ENCODE assay signal across 8 cellular contexts in genomic region chr6:12119085-12119588, GRCh38.
A peak's percentile ranks its signal among the peaks of the same experiment; 100 is the strongest.
DNase-seq lines count a peak whose midpoint lies in the region; ATAC-seq and TF ChIP-seq lines count a peak whose summit lies in the region.

No MANE protein-coding gene starts in this region.

- TF ChIP-seq POLR2A in body of pancreas (IDR thresholded peaks at IDR 0.05): no peak

- peaks cover 2 to 20% (median 9%) of the 10 kb centered on the region in 8 donors for H3K9me3 Mint-ChIP-seq in CD4-positive, alpha-beta memory T cell

- no peaks in the 10 kb centered on the region for H3K9me3 ChIP-seq in CD4-positive, alpha-beta memory T cell (ENCODE audit: control insufficient read depth in 1 of 2, low read length in 2 of 2)
- H3K9me3 ChIP-seq in body of pancreas (no peaks in the 10 kb centered on the region), upper lobe of right lung (no peaks in the 10 kb centered on the region)

- H3K4me1 ChIP-seq in CD4-positive, alpha-beta memory T cell (ENCODE audit: insufficient read depth, low read length): peaks cover 41% of the 10 kb centered on the region
- H3K4me1 ChIP-seq in body of pancreas (peaks cover 10% of the 10 kb centered on the region), foreskin keratinocyte (no peaks in the 10 kb centered on the region), upper lobe of right lung (no peaks in the 10 kb centered on the region)

- H3K27me3 ChIP-seq in CD4-positive, alpha-beta memory T cell (ENCODE audit: insufficient read depth, low read length): no peaks in the 10 kb centered on the region
- H3K27me3 ChIP-seq in body of pancreas (no peaks in the 10 kb centered on the region), foreskin keratinocyte (no peaks in the 10 kb centered on the region), upper lobe of right lung (no peaks in the 10 kb centered on the region)

- CTCF ChIA-PET in CD4-positive, alpha-beta memory T cell (lab: Charles Lee; ENCODE audit: partially characterized antibody): no interaction called here

- no peak overlapping the region for H3K4me3 ChIP-seq in CD4-positive, alpha-beta memory T cell (ENCODE audit: low read length in 2 of 2)
- H3K4me3 ChIP-seq in body of pancreas (no peak overlapping the region), upper lobe of right lung (no peak overlapping the region)

- H3K36me3 Mint-ChIP-seq in CD4-positive, alpha-beta memory T cell: peaks cover 49 to 65% of the 10 kb centered on the region in 2 donors

- WGBS in body of pancreas, 2 donors: 12 to 16% methylated on average over 2 of the region's 2 CpGs

- peaks cover 33 to 63% (median 49%) of the 10 kb centered on the region in 4 donors for H3K4me1 Mint-ChIP-seq in CD4-positive, alpha-beta memory T cell

- H3K27ac Mint-ChIP-seq in CD4-positive, alpha-beta memory T cell: peak overlapping the region; percentile 67 to 93 (median 79)

- DNase-seq in CD4-positive, alpha-beta memory T cell: peak; percentile 67 to 92 (median 76)
- DNase-seq in body of pancreas: peak in 2 of 4 donors; percentile 26 to 30
- DNase-seq in foreskin keratinocyte: no peak
- no peak for DNase-seq in nucleus accumbens (lab: John Stamatoyannopoulos, UW)
- DNase-seq in upper lobe of right lung: no peak
- DNase-seq in HuH-7.5 (ENCODE audit: low spot score): no peak

- TF ChIP-seq CTCF in body of pancreas (IDR thresholded peaks at IDR 0.05) (no peak), foreskin keratinocyte (conservative IDR thresholded peaks at IDR 0.05) (no peak), upper lobe of right lung (IDR thresholded peaks at IDR 0.05) (no peak)

- H3K4me3 Mint-ChIP-seq in CD4-positive, alpha-beta memory T cell: peak overlapping the region in 7 of 8 donors; percentile 26 to 64 (median 40)

- H3K27me3 Mint-ChIP-seq in CD4-positive, alpha-beta memory T cell: no peaks in the 10 kb centered on the region

- intact Hi-C loops in CD4-positive, alpha-beta memory T cell (cut with micrococcal nuclease): no loop called here
- intact Hi-C loops in body of pancreas (cut with DNase I): no loop called here
- intact Hi-C loops in upper lobe of right lung (cut with DNase I): no loop called here

- ATAC-seq in GM19397 (IDR thresholded peaks at IDR 0.05; ENCODE audit: unreplicated experiment): peak; percentile 58
- peak; percentile 85 for ATAC-seq in HG03432 (IDR thresholded peaks at IDR 0.05; ENCODE audit: unreplicated experiment)
- peak; percentile 70 for ATAC-seq in body of pancreas
- no peak for ATAC-seq in foreskin keratinocyte
- no peak for ATAC-seq in upper lobe of right lung

- POLR2A ChIA-PET in CD4-positive, alpha-beta memory T cell (lab: Charles Lee; ENCODE audit: partially characterized antibody): no interaction called here

- H3K27ac ChIP-seq in CD4-positive, alpha-beta memory T cell (ENCODE audit: low read depth, low read length): peak overlapping the region; percentile 31
- peak overlapping the region in 3 of 4 donors; percentile 33 to 66 (median 42) for H3K27ac ChIP-seq in body of pancreas
- no peak overlapping the region for H3K27ac ChIP-seq in foreskin keratinocyte
- no peak overlapping the region for H3K27ac ChIP-seq in upper lobe of right lung

- H3K36me3 ChIP-seq in CD4-positive, alpha-beta memory T cell (ENCODE audit: insufficient read depth, low read length): peaks cover 9% of the 10 kb centered on the region
- H3K36me3 ChIP-seq in body of pancreas (replicated peaks in 1 of 2; ENCODE audit: insufficient read depth in 1 of 2, low read depth in 2 of 2) (no peaks in the 10 kb centered on the region), upper lobe of right lung (peaks cover 20% of the 10 kb centered on the region)

Comparison
In these comparisons a context has a peak if more than half of its experiments do, and no peak if none do; other contexts are left out.
1. DNase-seq: peak in CD4-positive, alpha-beta memory T cell (5 of 5); none in foreskin keratinocyte (0 of 2), nucleus accumbens (0 of 56), upper lobe of right lung (single experiment) and HuH-7.5 (single experiment).
2. H3K27ac ChIP-seq: peak in CD4-positive, alpha-beta memory T cell (single experiment) and body of pancreas (3 of 4); none in foreskin keratinocyte (single experiment) and upper lobe of right lung (single experiment).
3. ATAC-seq: peak in GM19397 (single experiment), HG03432 (single experiment) and body of pancreas (single experiment); none in foreskin keratinocyte (single experiment) and upper lobe of right lung (single experiment).